18 cellular contexts compared by ENCODE assay signal in the genomic region with DNA sequence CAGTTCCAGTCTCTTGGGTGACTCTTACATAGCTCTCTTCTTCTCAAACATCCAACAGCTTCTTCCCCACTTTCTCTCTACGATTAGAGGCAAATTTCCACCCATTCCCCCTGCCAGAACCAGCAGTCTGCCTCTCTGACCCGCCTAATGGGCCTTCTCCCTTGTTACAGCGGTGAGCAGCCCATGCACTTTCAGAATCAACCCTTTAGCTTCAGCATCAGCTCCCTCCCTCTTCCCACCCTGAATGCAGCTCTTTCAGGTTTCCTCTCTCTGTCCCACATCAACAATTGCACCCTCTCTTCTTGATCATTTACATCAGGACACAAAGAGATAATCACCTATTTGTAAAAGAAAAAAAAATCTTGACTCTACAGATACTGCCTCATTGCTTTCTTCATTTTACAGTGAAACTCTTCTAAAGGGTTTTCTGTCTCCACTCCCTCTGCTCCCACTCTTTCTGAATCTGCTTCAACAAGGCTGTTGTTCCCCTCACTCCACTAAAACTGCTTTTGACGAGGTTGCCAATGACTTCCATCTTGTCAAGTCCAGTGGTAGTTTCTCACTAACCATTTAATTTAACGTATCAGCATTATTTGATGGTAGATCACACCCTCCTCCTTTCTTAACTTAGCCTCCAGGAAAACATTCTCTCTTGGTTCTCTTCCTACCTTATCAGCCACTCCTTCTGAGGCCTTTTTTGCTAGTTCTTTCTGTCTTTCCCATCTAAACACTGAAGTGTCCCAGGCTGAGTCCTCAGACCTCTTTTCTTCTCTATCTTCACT.
DNase-seq lines count a peak whose midpoint lies in the region; ATAC-seq, FAIRE-seq and TF ChIP-seq lines count a peak whose summit lies in the region.
"Had no signal": no experiment of that assay in that cellular context is flagged by ENCODE, and none has a peak within 500 bp of the region (broad histone marks: within the 10 kb centered on the region; RNA-seq: fewer than 3 reads in every experiment).

No MANE protein-coding gene starts in this region.

- H3K23ac ChIP-seq in H1 (ENCODE audit: insufficient read length) (no peak overlapping the region), neuronal stem cell (ENCODE audit: low read depth, low read length, poor library complexity) (peak overlapping the region; percentile 69)

- no peaks in the 10 kb centered on the region for H3K36me3 ChIP-seq in HUES48 (ENCODE audit: control insufficient read depth, insufficient read depth, low read length)
- no peaks in the 10 kb centered on the region; a peak in 1 of 8 replicates for H3K36me3 ChIP-seq in H1 (ENCODE audit: control insufficient read depth in 2 of 4, insufficient read depth in 4 of 4, low read length in 3 of 4)
- no peaks in the 10 kb centered on the region for H3K36me3 ChIP-seq in neuronal stem cell (replicated peaks in 1 of 2; ENCODE audit: control insufficient read depth in 2 of 2, insufficient read depth in 2 of 2, low read length in 2 of 2)
- H3K36me3 ChIP-seq: BLaER1 treated with 17β-estradiol and CSF1 and Interleukin-3, amounts not matched to agents 10 nM and 100 nM had no signal

- DNase-seq in A549 (ENCODE audit: low read depth in 1 of 2, low spot score in 1 of 2) = no peak
- peak in 1 of 2 experiments; percentile 43 for DNase-seq in H1 (ENCODE audit: low read depth in 1 of 2, low spot score in 2 of 2)
- no peak for DNase-seq in neuronal stem cell (ENCODE audit: low spot score)
- no peak for DNase-seq in SHP77 (lab: John Stamatoyannopoulos, UW)
- DNase-seq in stimulated activated CD4-positive, alpha-beta T cell treated with anti-CD3 and anti-CD28 coated beads, Interleukin-12 subunit alpha, Interleukin-12 subunit beta, amount 100 ng/mL, for 4 hours = no peak
- DNase-seq in NCI-H2227 treated with DMSO at 0.1 percent for 48 hours (lab: John Stamatoyannopoulos, UW) = no peak
- DNase-seq: 8988T; Calu3; CD8-positive, alpha-beta T cell; DMS79 treated with DMSO at 0.1 percent for 48 hours; HFFc6 had no signal

- H2AFZ ChIP-seq in H1 (ENCODE audit: low read length) (no peak overlapping the region), neuronal stem cell (ENCODE audit: low read length) (no peak overlapping the region)

- H3K18ac ChIP-seq in H1 (ENCODE audit: extremely low read depth, low read length) = peak overlapping the region; percentile 80
- H3K18ac ChIP-seq in neuronal stem cell (ENCODE audit: low read length) = no peak overlapping the region

- H3K23me2 ChIP-seq in H1 (ENCODE audit: low read depth, low read length) = peaks cover 5% of the 10 kb centered on the region

- H3K14ac ChIP-seq in H1 (ENCODE audit: insufficient read length) (no peak overlapping the region), neuronal stem cell (ENCODE audit: low read length) (no peak overlapping the region)

- H3K9ac ChIP-seq in HUES48 (ENCODE audit: low read depth, low read length) (no peak overlapping the region), H1 (replicated peaks in 1 of 4; ENCODE audit: extremely low read depth in 1 of 4, low read depth in 3 of 4, low read length in 3 of 4) (no peak overlapping the region; a peak in 1 of 7 replicates), neuronal stem cell (ENCODE audit: low read depth, low read length, poor library complexity) (no peak overlapping the region)
- H3K9ac ChIP-seq: BLaER1 treated with 17β-estradiol and CSF1 and Interleukin-3, amounts not matched to agents 10 nM and 100 nM; KMS-11 had no signal

- H3K9me3 ChIP-seq in A549 = no peaks in the 10 kb centered on the region
- no peaks in the 10 kb centered on the region for H3K9me3 ChIP-seq in HUES48 (ENCODE audit: control insufficient read depth, insufficient read depth, low read length)
- no peaks in the 10 kb centered on the region for H3K9me3 ChIP-seq in H1 (ENCODE audit: insufficient read depth in 2 of 2, low read depth in 1 of 2, low read length in 1 of 2)
- H3K9me3 ChIP-seq in neuronal stem cell (replicated peaks in 1 of 2; ENCODE audit: control insufficient read depth in 2 of 2, insufficient read depth in 1 of 2, low read depth in 1 of 2, low read length in 2 of 2) = no peaks in the 10 kb centered on the region
- H3K9me3 ChIP-seq: BLaER1 treated with 17β-estradiol and CSF1 and Interleukin-3, amounts not matched to agents 10 nM and 100 nM had no signal

- H4K91ac ChIP-seq in H1 (replicated peaks; ENCODE audit: insufficient read length, low read length) = peak overlapping the region; percentile 18
- no peak overlapping the region for H4K91ac ChIP-seq in neuronal stem cell (ENCODE audit: low read depth, low read length, poor library complexity)

- TF ChIP-seq EP300 in A549 (IDR thresholded peaks at IDR 0.05) = no peak
- TF ChIP-seq EP300 in H1 (IDR thresholded peaks at IDR 0.05; ENCODE audit: borderline replicate concordance in 1 of 2, low read depth in 2 of 2, low read length in 2 of 2) = no peak

- no peak for ATAC-seq in A549
- ATAC-seq: CD8-positive, alpha-beta T cell; GM12878; HCT116 had no signal

- H4K20me1 ChIP-seq in H1 (replicated peaks in 1 of 2; ENCODE audit: control insufficient read depth in 1 of 2, insufficient read depth in 2 of 2, low read length in 2 of 2) = no peaks in the 10 kb centered on the region
- H4K20me1 ChIP-seq: BLaER1 treated with 17β-estradiol and CSF1 and Interleukin-3, amounts not matched to agents 10 nM and 100 nM had no signal

- no peaks in the 10 kb centered on the region for H3K27me3 ChIP-seq in HUES48 (ENCODE audit: control insufficient read depth, insufficient read depth, low read length)
- no peaks in the 10 kb centered on the region for H3K27me3 ChIP-seq in H1 (replicated peaks in 1 of 4; ENCODE audit: control insufficient read depth in 3 of 4, extremely low read depth in 1 of 4, insufficient read depth in 3 of 4, low read length in 3 of 4)
- H3K27me3 ChIP-seq in neuronal stem cell (ENCODE audit: control insufficient read depth in 3 of 3, insufficient read depth in 3 of 3, low read depth in 1 of 3, low read length in 3 of 3) = peaks cover 0 to 9% (median 0%) of the 10 kb centered on the region in 3 experiments
- H3K27me3 ChIP-seq: BLaER1 treated with 17β-estradiol and CSF1 and Interleukin-3, amounts not matched to agents 10 nM and 100 nM had no signal

- H3K27ac ChIP-seq in A549 (no peak overlapping the region), HUES48 (ENCODE audit: low read depth, low read length) (peak overlapping the region; percentile 29), H1 (ENCODE audit: low read depth, low read length) (no peak overlapping the region), neuronal stem cell (replicated peaks; ENCODE audit: low read length) (no peak overlapping the region)
- H3K27ac ChIP-seq: BLaER1 treated with 17β-estradiol and CSF1 and Interleukin-3, amounts not matched to agents 10 nM and 100 nM; KMS-11 had no signal

- H3K79me1 ChIP-seq in H1 (ENCODE audit: low read depth, low read length) (peaks cover 4% of the 10 kb centered on the region; the same call in 1 of the 2 replicates), neuronal stem cell (ENCODE audit: low read depth, low read length) (no peaks in the 10 kb centered on the region)

- no peak overlapping the region for H3K4ac ChIP-seq in H1 (replicated peaks; ENCODE audit: insufficient read length, low read depth, low read length)
- H3K4ac ChIP-seq in neuronal stem cell (ENCODE audit: low read length) = no peak overlapping the region

- no peaks in the 10 kb centered on the region for H3K4me1 ChIP-seq in A549
- peaks cover 65% of the 10 kb centered on the region for H3K4me1 ChIP-seq in HUES48 (ENCODE audit: control insufficient read depth, insufficient read depth, low read length)
- peaks cover 1 to 27% (median 17%) of the 10 kb centered on the region in 4 experiments; a peak in 6 of 7 replicates for H3K4me1 ChIP-seq in H1 (replicated peaks in 1 of 4; ENCODE audit: control insufficient read depth in 3 of 4, insufficient read depth in 4 of 4, low read length in 3 of 4)
- peaks cover 0 to 4% of the 10 kb centered on the region in 2 donors for H3K4me1 ChIP-seq in neuronal stem cell (ENCODE audit: control insufficient read depth in 2 of 2, insufficient read depth in 1 of 2, low read depth in 1 of 2, low read length in 2 of 2)
- H3K4me1 ChIP-seq: BLaER1 treated with 17β-estradiol and CSF1 and Interleukin-3, amounts not matched to agents 10 nM and 100 nM had no signal

- H2AK5ac ChIP-seq in H1 (ENCODE audit: low read depth, low read length) (0 out of 2 replicates have a peak overlapping the region, but pooled peaks have one; percentile 59), neuronal stem cell (ENCODE audit: low read depth, low read length) (no peak overlapping the region)

- TF ChIP-seq POLR2A in A549 (IDR thresholded peaks at IDR 0.05; ENCODE audit: low read length) = no peak
- no peak for TF ChIP-seq POLR2A in H1 (IDR thresholded peaks at IDR 0.05; ENCODE audit: control extremely low read depth in 1 of 2, low read depth in 2 of 2, low read length in 2 of 2)

- peak overlapping the region; percentile 58 for H2BK120ac ChIP-seq in H1 (replicated peaks; ENCODE audit: low read depth, low read length)
- no peak overlapping the region for H2BK120ac ChIP-seq in neuronal stem cell (ENCODE audit: low read depth, low read length)

- no peak overlapping the region for H4K5ac ChIP-seq in H1 (ENCODE audit: insufficient read length, low read depth, low read length)

- H3K4me2 ChIP-seq in A549 = no peak overlapping the region
- H3K4me2 ChIP-seq in H1 (ENCODE audit: insufficient read depth in 1 of 2, low read depth in 2 of 2, low read length in 2 of 2) = peak overlapping the region in 1 of 2 experiments; percentile 26; a peak in 2 of 4 replicates
- no peak overlapping the region for H3K4me2 ChIP-seq in neuronal stem cell (ENCODE audit: insufficient read depth, low read length, poor library complexity, severe bottlenecking)
- H3K4me2 ChIP-seq: BLaER1 treated with 17β-estradiol and CSF1 and Interleukin-3, amounts not matched to agents 10 nM and 100 nM; KMS-11 had no signal

- FAIRE-seq in A549 (lab: Jason Lieb, UNC) = no peak
- peak; percentile 39 for FAIRE-seq in H1 (lab: Jason Lieb, UNC)
- FAIRE-seq: GM12878, GM19239, H54 had no signal

- H3K79me2 ChIP-seq in H1 (ENCODE audit: control insufficient read depth in 1 of 2, insufficient read depth in 2 of 2, low read length in 2 of 2) = peaks cover 4 to 66% of the 10 kb centered on the region in 2 experiments; a peak in 3 of 4 replicates

- 15% methylated on average over 5 of the region's 5 CpGs for WGBS in A549 (ENCODE audit: missing lambda C conversion rate)
- 72% methylated on average over 5 of the region's 5 CpGs; no CpG with 5 or more reads in 1 of the 2 experiments for WGBS in H1 (ENCODE audit: extremely low coverage in 1 of 2, insufficient coverage in 1 of 2, insufficient read length in 1 of 2, insufficient replicate concordance in 2 of 2, low coverage in 1 of 2, low lambda C conversion rate in 2 of 2, missing lambda C conversion rate in 1 of 2), 2 experiments
- WGBS in neuronal stem cell (ENCODE audit: extremely low coverage in 2 of 2, insufficient read length in 2 of 2, insufficient replicate concordance in 1 of 2), 2 donors = no CpG with 5 or more reads among the region's 5 CpGs

- H3K56ac ChIP-seq in H1 (replicated peaks; ENCODE audit: insufficient read length, low read depth, low read length) = no peak overlapping the region

- TF ChIP-seq RAD21 in A549 (conservative IDR thresholded peaks at IDR 0.05 in 1 of 2, IDR thresholded peaks at IDR 0.05 in 1 of 2) = no peak
- no peak for TF ChIP-seq RAD21 in H1 (IDR thresholded peaks at IDR 0.05 in 1 of 2, conservative IDR thresholded peaks at IDR 0.05 in 1 of 2; ENCODE audit: low read depth in 2 of 2, low read length in 2 of 2)

- no peak overlapping the region for H3K4me3 ChIP-seq in A549
- no peak overlapping the region for H3K4me3 ChIP-seq in HUES48 (ENCODE audit: low read depth, low read length)
- H3K4me3 ChIP-seq in H1 (ENCODE audit: extremely low read depth in 1 of 4, insufficient read depth in 2 of 4, low read depth in 3 of 4, low read length in 4 of 4) = no peak overlapping the region
- H3K4me3 ChIP-seq in neuronal stem cell (ENCODE audit: low read length in 2 of 2) = no peak overlapping the region
- H3K4me3 ChIP-seq: BLaER1 treated with 17β-estradiol and CSF1 and Interleukin-3, amounts not matched to agents 10 nM and 100 nM; GM12878 had no signal

- H2BK20ac ChIP-seq in H1 (ENCODE audit: low read length) = peak overlapping the region; percentile 96

- TF ChIP-seq CTCF in A549 (IDR thresholded peaks at IDR 0.05) (no peak), H1 (IDR thresholded peaks at IDR 0.05; ENCODE audit: control extremely low read depth in 1 of 3, insufficient read depth in 1 of 3, low read depth in 1 of 3, low read length in 3 of 3) (no peak)

- CTCF ChIA-PET in A549 (lab: Yijun Ruan, JAX) = interaction anchor here (1.3 kb wide), 1 partner anchor 9 kb away, joined by 4 read pairs; no protein-coding TSS in a partner anchor
- CTCF ChIA-PET in H1 (lab: Charles Lee; ENCODE audit: partially characterized antibody) = interaction anchor here (0.6 to 4.2 kb wide), 5 partner anchors 9 to 276 kb away, joined by 3 to 28 read pairs (median 5); no protein-coding TSS in a partner anchor

- H4K8ac ChIP-seq in H1 (ENCODE audit: extremely low read depth, insufficient read depth, low read length) = no peak overlapping the region
- no peak overlapping the region for H4K8ac ChIP-seq in neuronal stem cell (ENCODE audit: low read depth, low read length)

- H2BK5ac ChIP-seq in H1 (ENCODE audit: low read depth, low read length) = peak overlapping the region; percentile 66; the same call in 1 of the 2 replicates
- H2BK5ac ChIP-seq in neuronal stem cell (ENCODE audit: low read length) = no peak overlapping the region

- H2BK15ac ChIP-seq in H1 (ENCODE audit: low read length) (peak overlapping the region; percentile 12; the same call in 1 of the 2 replicates), neuronal stem cell (ENCODE audit: low read length) (no peak overlapping the region)

- H2BK12ac ChIP-seq in H1 (ENCODE audit: low read depth, low read length) (peak overlapping the region; percentile 32), neuronal stem cell (ENCODE audit: low read length) (no peak overlapping the region)

- POLR2A ChIA-PET in A549 (lab: Yijun Ruan, JAX) = no interaction called here
- POLR2A ChIA-PET in H1 (lab: Charles Lee; ENCODE audit: partially characterized antibody) = interaction anchor here (0.6 to 2.5 kb wide), 9 partner anchors 9 to 198 kb away, joined by 3 to 23 read pairs (median 4); no protein-coding TSS in a partner anchor

Comparison
In these comparisons a context has a peak if more than half of its experiments do, and no peak if none do; other contexts are left out.
1. Of the 18 proteins assayed by ChIP-seq in both H1 and A549: peak only in H1: none; only in A549: MAFK; in both: none; in neither: 17.